In the genomic region with DNA sequence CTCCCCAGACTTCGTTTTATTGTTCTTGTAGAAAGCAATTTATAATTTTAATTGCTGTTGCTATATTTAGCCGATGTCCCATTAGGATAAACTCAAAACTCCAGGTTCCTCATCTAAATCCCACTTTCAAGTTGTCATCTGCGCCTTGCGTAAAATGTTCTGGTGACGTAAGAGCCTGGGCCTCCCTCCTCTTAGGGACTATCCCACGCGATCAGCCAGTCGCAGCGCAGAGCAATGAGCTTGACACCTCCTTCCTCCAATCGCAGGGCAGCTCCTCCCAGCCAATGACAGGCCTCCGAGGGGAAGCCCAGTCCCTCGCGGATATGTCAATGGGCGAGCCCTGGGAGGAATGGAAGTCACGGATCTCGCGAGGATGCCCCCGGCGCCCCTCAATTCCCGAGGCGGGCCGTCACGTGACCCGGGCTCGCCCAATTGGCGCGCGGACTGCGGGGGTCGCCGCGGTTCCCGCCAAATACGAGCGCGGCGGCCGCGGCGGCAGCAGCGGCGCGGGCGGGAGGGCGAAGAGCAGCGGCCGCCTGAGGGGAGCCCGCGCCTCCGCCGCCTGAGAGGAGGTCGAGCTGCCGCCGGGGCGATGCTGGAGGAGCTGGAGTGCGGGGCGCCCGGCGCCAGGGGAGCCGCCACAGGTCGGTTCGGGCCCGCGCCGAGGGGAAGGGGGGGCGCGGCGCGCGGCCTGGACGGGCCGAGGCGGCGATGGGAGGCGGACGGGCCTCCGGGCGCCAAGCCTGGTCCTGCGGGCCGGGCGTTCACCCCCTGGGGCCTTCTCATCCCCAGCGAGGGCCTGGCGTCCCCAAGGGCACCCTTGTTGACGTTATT, we compare ENCODE assay signal across 1 cellular context.
TF ChIP-seq lines count a peak whose summit lies in the region.

A gene with protein sequence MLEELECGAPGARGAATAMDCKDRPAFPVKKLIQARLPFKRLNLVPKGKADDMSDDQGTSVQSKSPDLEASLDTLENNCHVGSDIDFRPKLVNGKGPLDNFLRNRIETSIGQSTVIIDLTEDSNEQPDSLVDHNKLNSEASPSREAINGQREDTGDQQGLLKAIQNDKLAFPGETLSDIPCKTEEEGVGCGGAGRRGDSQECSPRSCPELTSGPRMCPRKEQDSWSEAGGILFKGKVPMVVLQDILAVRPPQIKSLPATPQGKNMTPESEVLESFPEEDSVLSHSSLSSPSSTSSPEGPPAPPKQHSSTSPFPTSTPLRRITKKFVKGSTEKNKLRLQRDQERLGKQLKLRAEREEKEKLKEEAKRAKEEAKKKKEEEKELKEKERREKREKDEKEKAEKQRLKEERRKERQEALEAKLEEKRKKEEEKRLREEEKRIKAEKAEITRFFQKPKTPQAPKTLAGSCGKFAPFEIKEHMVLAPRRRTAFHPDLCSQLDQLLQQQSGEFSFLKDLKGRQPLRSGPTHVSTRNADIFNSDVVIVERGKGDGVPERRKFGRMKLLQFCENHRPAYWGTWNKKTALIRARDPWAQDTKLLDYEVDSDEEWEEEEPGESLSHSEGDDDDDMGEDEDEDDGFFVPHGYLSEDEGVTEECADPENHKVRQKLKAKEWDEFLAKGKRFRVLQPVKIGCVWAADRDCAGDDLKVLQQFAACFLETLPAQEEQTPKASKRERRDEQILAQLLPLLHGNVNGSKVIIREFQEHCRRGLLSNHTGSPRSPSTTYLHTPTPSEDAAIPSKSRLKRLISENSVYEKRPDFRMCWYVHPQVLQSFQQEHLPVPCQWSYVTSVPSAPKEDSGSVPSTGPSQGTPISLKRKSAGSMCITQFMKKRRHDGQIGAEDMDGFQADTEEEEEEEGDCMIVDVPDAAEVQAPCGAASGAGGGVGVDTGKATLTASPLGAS (plus strand): TSS at position 470 of the 834 bp plus-strand sequence. CDS start 123 bp downstream, at position 593.

TF ChIP-seq in K562, 482 proteins besides CTCF, POLR2A, EP300 and RAD21 (continued from another document and continues in another):
- TF ChIP-seq, protein P1, sequence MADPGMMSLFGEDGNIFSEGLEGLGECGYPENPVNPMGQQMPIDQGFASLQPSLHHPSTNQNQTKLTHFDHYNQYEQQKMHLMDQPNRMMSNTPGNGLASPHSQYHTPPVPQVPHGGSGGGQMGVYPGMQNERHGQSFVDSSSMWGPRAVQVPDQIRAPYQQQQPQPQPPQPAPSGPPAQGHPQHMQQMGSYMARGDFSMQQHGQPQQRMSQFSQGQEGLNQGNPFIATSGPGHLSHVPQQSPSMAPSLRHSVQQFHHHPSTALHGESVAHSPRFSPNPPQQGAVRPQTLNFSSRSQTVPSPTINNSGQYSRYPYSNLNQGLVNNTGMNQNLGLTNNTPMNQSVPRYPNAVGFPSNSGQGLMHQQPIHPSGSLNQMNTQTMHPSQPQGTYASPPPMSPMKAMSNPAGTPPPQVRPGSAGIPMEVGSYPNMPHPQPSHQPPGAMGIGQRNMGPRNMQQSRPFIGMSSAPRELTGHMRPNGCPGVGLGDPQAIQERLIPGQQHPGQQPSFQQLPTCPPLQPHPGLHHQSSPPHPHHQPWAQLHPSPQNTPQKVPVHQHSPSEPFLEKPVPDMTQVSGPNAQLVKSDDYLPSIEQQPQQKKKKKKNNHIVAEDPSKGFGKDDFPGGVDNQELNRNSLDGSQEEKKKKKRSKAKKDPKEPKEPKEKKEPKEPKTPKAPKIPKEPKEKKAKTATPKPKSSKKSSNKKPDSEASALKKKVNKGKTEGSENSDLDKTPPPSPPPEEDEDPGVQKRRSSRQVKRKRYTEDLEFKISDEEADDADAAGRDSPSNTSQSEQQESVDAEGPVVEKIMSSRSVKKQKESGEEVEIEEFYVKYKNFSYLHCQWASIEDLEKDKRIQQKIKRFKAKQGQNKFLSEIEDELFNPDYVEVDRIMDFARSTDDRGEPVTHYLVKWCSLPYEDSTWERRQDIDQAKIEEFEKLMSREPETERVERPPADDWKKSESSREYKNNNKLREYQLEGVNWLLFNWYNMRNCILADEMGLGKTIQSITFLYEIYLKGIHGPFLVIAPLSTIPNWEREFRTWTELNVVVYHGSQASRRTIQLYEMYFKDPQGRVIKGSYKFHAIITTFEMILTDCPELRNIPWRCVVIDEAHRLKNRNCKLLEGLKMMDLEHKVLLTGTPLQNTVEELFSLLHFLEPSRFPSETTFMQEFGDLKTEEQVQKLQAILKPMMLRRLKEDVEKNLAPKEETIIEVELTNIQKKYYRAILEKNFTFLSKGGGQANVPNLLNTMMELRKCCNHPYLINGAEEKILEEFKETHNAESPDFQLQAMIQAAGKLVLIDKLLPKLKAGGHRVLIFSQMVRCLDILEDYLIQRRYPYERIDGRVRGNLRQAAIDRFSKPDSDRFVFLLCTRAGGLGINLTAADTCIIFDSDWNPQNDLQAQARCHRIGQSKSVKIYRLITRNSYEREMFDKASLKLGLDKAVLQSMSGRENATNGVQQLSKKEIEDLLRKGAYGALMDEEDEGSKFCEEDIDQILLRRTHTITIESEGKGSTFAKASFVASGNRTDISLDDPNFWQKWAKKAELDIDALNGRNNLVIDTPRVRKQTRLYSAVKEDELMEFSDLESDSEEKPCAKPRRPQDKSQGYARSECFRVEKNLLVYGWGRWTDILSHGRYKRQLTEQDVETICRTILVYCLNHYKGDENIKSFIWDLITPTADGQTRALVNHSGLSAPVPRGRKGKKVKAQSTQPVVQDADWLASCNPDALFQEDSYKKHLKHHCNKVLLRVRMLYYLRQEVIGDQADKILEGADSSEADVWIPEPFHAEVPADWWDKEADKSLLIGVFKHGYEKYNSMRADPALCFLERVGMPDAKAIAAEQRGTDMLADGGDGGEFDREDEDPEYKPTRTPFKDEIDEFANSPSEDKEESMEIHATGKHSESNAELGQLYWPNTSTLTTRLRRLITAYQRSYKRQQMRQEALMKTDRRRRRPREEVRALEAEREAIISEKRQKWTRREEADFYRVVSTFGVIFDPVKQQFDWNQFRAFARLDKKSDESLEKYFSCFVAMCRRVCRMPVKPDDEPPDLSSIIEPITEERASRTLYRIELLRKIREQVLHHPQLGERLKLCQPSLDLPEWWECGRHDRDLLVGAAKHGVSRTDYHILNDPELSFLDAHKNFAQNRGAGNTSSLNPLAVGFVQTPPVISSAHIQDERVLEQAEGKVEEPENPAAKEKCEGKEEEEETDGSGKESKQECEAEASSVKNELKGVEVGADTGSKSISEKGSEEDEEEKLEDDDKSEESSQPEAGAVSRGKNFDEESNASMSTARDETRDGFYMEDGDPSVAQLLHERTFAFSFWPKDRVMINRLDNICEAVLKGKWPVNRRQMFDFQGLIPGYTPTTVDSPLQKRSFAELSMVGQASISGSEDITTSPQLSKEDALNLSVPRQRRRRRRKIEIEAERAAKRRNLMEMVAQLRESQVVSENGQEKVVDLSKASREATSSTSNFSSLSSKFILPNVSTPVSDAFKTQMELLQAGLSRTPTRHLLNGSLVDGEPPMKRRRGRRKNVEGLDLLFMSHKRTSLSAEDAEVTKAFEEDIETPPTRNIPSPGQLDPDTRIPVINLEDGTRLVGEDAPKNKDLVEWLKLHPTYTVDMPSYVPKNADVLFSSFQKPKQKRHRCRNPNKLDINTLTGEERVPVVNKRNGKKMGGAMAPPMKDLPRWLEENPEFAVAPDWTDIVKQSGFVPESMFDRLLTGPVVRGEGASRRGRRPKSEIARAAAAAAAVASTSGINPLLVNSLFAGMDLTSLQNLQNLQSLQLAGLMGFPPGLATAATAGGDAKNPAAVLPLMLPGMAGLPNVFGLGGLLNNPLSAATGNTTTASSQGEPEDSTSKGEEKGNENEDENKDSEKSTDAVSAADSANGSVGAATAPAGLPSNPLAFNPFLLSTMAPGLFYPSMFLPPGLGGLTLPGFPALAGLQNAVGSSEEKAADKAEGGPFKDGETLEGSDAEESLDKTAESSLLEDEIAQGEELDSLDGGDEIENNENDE (IDR thresholded peaks at IDR 0.05; ENCODE audit: low read depth, low read length) = no peak
- TF ChIP-seq CEBPB (tag; IDR thresholded peaks at IDR 0.05) (peak; percentile 96), ATF7 (IDR thresholded peaks at IDR 0.05) (peak; percentile 98), XRCC5 (IDR thresholded peaks at IDR 0.05; ENCODE audit: low read depth, low read length) (0 out of 2 replicates have a peak, but pooled peaks have one; percentile 23), POLR2AphosphoS5 (IDR thresholded peaks at IDR 0.05; ENCODE audit: control insufficient read depth, insufficient read depth, low read depth, low read length) (peak; percentile 61), ESRRA (IDR thresholded peaks at IDR 0.05; ENCODE audit: borderline replicate concordance, low read depth) (peak; percentile 49; the same call in 1 of the 2 replicates), SOX6 (IDR thresholded peaks at IDR 0.05) (0 out of 2 replicates have a peak, but pooled peaks have one; percentile 26), KDM5B (IDR thresholded peaks at IDR 0.05; ENCODE audit: insufficient replicate concordance, low read depth, low read length) (peak; percentile 60), POLR2G (IDR thresholded peaks at IDR 0.05; ENCODE audit: low read depth, low read length) (peak; percentile 94), ZKSCAN1 (IDR thresholded peaks at IDR 0.05; ENCODE audit: low read depth, low read length) (no peak), SNIP1 (IDR thresholded peaks at IDR 0.05; ENCODE audit: low read depth) (no peak), HSF4 (CRISPR knock-in tag; IDR thresholded peaks at IDR 0.05; ENCODE audit: borderline replicate concordance) (no peak), PCBP1 (IDR thresholded peaks at IDR 0.05; ENCODE audit: low read depth, low read length, poor library complexity, severe bottlenecking) (peak; percentile 23), CHD2 (IDR thresholded peaks at IDR 0.05; ENCODE audit: low read depth, low read length) (peak; percentile 100), PHF8 (IDR thresholded peaks at IDR 0.05; ENCODE audit: borderline replicate concordance, low read length) (peak; percentile 82; the same call in 1 of the 2 replicates), SIRT6 (IDR thresholded peaks at IDR 0.05; ENCODE audit: low read depth, low read length) (no peak), GABPB2 (CRISPR knock-in tag; conservative IDR thresholded peaks at IDR 0.05) (no peak), L3MBTL2 (IDR thresholded peaks at IDR 0.05) (peak; percentile 95), MEF2A (IDR thresholded peaks at IDR 0.05; ENCODE audit: control insufficient read depth, low read depth, low read length) (peak; percentile 78), HNRNPUL1 (IDR thresholded peaks at IDR 0.05; ENCODE audit: low read length) (no peak), FIP1L1 (IDR thresholded peaks at IDR 0.05; ENCODE audit: low read depth, low read length, poor library complexity, severe bottlenecking) (no peak), ZFP36 (IDR thresholded peaks at IDR 0.05; ENCODE audit: low read depth, low read length, partially characterized antibody) (no peak)
- TF ChIP-seq, protein P2, sequence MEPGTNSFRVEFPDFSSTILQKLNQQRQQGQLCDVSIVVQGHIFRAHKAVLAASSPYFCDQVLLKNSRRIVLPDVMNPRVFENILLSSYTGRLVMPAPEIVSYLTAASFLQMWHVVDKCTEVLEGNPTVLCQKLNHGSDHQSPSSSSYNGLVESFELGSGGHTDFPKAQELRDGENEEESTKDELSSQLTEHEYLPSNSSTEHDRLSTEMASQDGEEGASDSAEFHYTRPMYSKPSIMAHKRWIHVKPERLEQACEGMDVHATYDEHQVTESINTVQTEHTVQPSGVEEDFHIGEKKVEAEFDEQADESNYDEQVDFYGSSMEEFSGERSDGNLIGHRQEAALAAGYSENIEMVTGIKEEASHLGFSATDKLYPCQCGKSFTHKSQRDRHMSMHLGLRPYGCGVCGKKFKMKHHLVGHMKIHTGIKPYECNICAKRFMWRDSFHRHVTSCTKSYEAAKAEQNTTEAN (CRISPR knock-in tag; IDR thresholded peaks at IDR 0.05) = no peak
- TF ChIP-seq, protein P3, sequence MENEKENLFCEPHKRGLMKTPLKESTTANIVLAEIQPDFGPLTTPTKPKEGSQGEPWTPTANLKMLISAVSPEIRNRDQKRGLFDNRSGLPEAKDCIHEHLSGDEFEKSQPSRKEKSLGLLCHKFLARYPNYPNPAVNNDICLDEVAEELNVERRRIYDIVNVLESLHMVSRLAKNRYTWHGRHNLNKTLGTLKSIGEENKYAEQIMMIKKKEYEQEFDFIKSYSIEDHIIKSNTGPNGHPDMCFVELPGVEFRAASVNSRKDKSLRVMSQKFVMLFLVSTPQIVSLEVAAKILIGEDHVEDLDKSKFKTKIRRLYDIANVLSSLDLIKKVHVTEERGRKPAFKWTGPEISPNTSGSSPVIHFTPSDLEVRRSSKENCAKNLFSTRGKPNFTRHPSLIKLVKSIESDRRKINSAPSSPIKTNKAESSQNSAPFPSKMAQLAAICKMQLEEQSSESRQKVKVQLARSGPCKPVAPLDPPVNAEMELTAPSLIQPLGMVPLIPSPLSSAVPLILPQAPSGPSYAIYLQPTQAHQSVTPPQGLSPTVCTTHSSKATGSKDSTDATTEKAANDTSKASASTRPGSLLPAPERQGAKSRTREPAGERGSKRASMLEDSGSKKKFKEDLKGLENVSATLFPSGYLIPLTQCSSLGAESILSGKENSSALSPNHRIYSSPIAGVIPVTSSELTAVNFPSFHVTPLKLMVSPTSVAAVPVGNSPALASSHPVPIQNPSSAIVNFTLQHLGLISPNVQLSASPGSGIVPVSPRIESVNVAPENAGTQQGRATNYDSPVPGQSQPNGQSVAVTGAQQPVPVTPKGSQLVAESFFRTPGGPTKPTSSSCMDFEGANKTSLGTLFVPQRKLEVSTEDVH (IDR thresholded peaks at IDR 0.05; ENCODE audit: low read depth, partially characterized antibody) = peak; percentile 98
- TF ChIP-seq, protein P4, sequence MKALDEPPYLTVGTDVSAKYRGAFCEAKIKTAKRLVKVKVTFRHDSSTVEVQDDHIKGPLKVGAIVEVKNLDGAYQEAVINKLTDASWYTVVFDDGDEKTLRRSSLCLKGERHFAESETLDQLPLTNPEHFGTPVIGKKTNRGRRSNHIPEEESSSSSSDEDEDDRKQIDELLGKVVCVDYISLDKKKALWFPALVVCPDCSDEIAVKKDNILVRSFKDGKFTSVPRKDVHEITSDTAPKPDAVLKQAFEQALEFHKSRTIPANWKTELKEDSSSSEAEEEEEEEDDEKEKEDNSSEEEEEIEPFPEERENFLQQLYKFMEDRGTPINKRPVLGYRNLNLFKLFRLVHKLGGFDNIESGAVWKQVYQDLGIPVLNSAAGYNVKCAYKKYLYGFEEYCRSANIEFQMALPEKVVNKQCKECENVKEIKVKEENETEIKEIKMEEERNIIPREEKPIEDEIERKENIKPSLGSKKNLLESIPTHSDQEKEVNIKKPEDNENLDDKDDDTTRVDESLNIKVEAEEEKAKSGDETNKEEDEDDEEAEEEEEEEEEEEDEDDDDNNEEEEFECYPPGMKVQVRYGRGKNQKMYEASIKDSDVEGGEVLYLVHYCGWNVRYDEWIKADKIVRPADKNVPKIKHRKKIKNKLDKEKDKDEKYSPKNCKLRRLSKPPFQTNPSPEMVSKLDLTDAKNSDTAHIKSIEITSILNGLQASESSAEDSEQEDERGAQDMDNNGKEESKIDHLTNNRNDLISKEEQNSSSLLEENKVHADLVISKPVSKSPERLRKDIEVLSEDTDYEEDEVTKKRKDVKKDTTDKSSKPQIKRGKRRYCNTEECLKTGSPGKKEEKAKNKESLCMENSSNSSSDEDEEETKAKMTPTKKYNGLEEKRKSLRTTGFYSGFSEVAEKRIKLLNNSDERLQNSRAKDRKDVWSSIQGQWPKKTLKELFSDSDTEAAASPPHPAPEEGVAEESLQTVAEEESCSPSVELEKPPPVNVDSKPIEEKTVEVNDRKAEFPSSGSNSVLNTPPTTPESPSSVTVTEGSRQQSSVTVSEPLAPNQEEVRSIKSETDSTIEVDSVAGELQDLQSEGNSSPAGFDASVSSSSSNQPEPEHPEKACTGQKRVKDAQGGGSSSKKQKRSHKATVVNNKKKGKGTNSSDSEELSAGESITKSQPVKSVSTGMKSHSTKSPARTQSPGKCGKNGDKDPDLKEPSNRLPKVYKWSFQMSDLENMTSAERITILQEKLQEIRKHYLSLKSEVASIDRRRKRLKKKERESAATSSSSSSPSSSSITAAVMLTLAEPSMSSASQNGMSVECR (CRISPR knock-in tag; IDR thresholded peaks at IDR 0.05) = peak; percentile 64; the same call in 1 of the 2 replicates
